32 cellular contexts compared by ENCODE assay signal in the genomic region with DNA sequence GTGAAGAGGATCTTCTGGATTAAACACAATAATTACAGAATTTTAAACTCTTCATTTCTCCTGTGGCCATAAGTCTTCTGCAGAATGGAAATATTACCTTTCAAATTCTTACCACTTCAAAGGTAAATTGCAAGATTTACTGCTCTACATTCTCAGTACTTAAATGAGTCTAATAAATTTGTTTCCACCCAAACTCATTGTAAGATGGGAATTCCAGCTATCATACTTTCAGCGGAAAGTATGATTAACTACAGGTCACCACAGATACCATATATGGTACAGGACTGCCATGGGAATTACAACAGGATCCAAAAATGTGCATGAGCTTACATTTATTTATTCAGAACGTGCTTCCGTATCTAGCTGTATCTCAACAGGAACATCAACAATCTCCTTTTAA. TPM values are rescaled to one million over a fixed set of nuclear protein-coding genes. Genes with fewer than 3 reads are reported as not detected.
A peak's percentile ranks its signal among the peaks of the same experiment; 100 is the strongest.
DNase-seq lines count a peak whose midpoint lies in the region; TF ChIP-seq lines count a peak whose summit lies in the region.
"Had no signal": no experiment of that assay in that cellular context is flagged by ENCODE, and none has a peak within 500 bp of the region (broad histone marks: within the 10 kb centered on the region; RNA-seq: fewer than 3 reads in every experiment).

No MANE protein-coding gene starts in this region.

- no peaks in the 10 kb centered on the region for H3K4me1 ChIP-seq in breast epithelium
- H3K4me1 ChIP-seq: gastrocnemius medialis, parathyroid adenoma, testis had no signal

- H3K27me3 Mint-ChIP-seq in MCF 10A (ENCODE audit: insufficient read depth, unreplicated experiment) (no peaks in the 10 kb centered on the region), type B pancreatic cell (peaks cover 50% of the 10 kb centered on the region)

- TF ChIP-seq POLR2A in breast epithelium (IDR thresholded peaks at IDR 0.05) = no peak

- H3K9me3 ChIP-seq in breast epithelium = no peaks in the 10 kb centered on the region
- H3K9me3 ChIP-seq: gastrocnemius medialis, right atrium auricular region, testis had no signal

- H3K27ac Mint-ChIP-seq in MCF 10A (ENCODE audit: low read depth, unreplicated experiment) = peak overlapping the region; percentile 98
- H3K27ac Mint-ChIP-seq in type B pancreatic cell = peak overlapping the region; percentile 94
- H3K27ac Mint-ChIP-seq: activated CD8-positive, alpha-beta T cell treated with anti-CD3 and anti-CD28 coated beads, Interleukin-2, amount 10 ng/mL, durations not matched to agents 7 days and 5 days; activated naive CD4-positive, alpha-beta T cell treated with anti-CD3 and anti-CD28 coated beads, Interleukin-2, amount 50 U/mL, for 24 hours; activated T-helper 2 cell treated with anti-CD3 and anti-CD28 coated beads, Interferon-gamma antibody, Interleukin-2, Interleukin-4, amounts not matched to agents 10 μg/mL and 5 μg/mL and 100 μg/mL, durations not matched to agents 14 hours and 24 hours and 36 hours had no signal

- intact Hi-C loops in MCF 10A (cut with micrococcal nuclease) (no loop called here), breast epithelium (cut with DNase I; ENCODE audit: low total_unique reads) (no loop called here)

- H3K4me3 ChIP-seq in breast epithelium = no peak overlapping the region
- H3K4me3 ChIP-seq in brain microvascular endothelial cell (ENCODE audit: low read depth, low read length) = no peak overlapping the region
- H3K4me3 ChIP-seq: BLaER1 treated with 17β-estradiol and CSF1 and Interleukin-3, amounts not matched to agents 10 nM and 100 nM; cardiac muscle cell; gastrocnemius medialis; K562; right atrium auricular region; spleen; testis had no signal

- H3K4me3 Mint-ChIP-seq in MCF 10A (ENCODE audit: unreplicated experiment) (peak overlapping the region; percentile 97), type B pancreatic cell (peak overlapping the region; percentile 98)
- H3K4me3 Mint-ChIP-seq: activated CD8-positive, alpha-beta T cell treated with anti-CD3 and anti-CD28 coated beads, Interleukin-2, amount 10 ng/mL, durations not matched to agents 7 days and 5 days; activated naive CD4-positive, alpha-beta T cell treated with anti-CD3 and anti-CD28 coated beads, Interleukin-2, amount 50 U/mL, for 24 hours had no signal

- BruUV-seq in MCF 10A (replicated peaks; lab: Mats Ljungman, UMichigan) = no TSS peak

- H3K27me3 ChIP-seq in breast epithelium = peaks cover 0 to 41% of the 10 kb centered on the region in 2 donors
- peaks cover 24% of the 10 kb centered on the region for H3K27me3 ChIP-seq in brain microvascular endothelial cell (replicated peaks)
- H3K27me3 ChIP-seq: BLaER1 treated with 17β-estradiol and CSF1 and Interleukin-3, amounts not matched to agents 10 nM and 100 nM; testis had no signal

- in situ Hi-C loops in brain microvascular endothelial cell (cut with HindIII; ENCODE audit: low pct_ligation_motif_present, low sequenced_read_pairs) = no loop called here

- H3K9me3 Mint-ChIP-seq in MCF 10A (ENCODE audit: unreplicated experiment) = no peaks in the 10 kb centered on the region
- peaks cover 11% of the 10 kb centered on the region for H3K9me3 Mint-ChIP-seq in type B pancreatic cell

- no peaks in the 10 kb centered on the region for H3K36me3 ChIP-seq in breast epithelium
- no peaks in the 10 kb centered on the region for H3K36me3 ChIP-seq in brain microvascular endothelial cell (replicated peaks)
- H3K36me3 ChIP-seq: BLaER1 treated with 17β-estradiol and CSF1 and Interleukin-3, amounts not matched to agents 10 nM and 100 nM; cardiac muscle cell; gastrocnemius medialis; right atrium auricular region; spleen had no signal

- CTCF ChIA-PET in MCF 10A (lab: Yijun Ruan, JAX) = interaction anchor here (0.5 kb wide), 1 partner anchor 321 kb away, joined by 3 read pairs; no protein-coding TSS in a partner anchor

- peak; percentile 68 for DNase-seq in MCF 10A (ENCODE audit: unreplicated experiment)
- no peak for DNase-seq in breast epithelium (ENCODE audit: low spot score in 2 of 2)
- no peak for DNase-seq in brain microvascular endothelial cell
- DNase-seq in glomerular visceral epithelial cell (ENCODE audit: extremely low spot score) = peak; percentile 66
- no peak for DNase-seq in type B pancreatic cell (ENCODE audit: extremely low spot score, unreplicated experiment)
- DNase-seq in D341Med (ENCODE audit: low spot score) = no peak
- no peak for DNase-seq in DMS114 treated with DMSO at 0.1 percent for 48 hours (lab: John Stamatoyannopoulos, UW; ENCODE audit: unreplicated experiment)
- no peak for DNase-seq in NCI-H2107 (lab: John Stamatoyannopoulos, UW)
- DNase-seq: activated CD4-positive, alpha-beta T cell treated with anti-CD3 and anti-CD28 coated beads for 4 hours; activated CD8-positive, alpha-beta T cell treated with anti-CD3 and anti-CD28 coated beads, Interleukin-2, amount 10 ng/mL, durations not matched to agents 7 days and 5 days; gastrocnemius medialis; HCEC 1CT; left colon; MM.1S; NCI-H1105 treated with DMSO at 0.1 percent for 48 hours; NCI-H2029; NCI-H526 treated with DMSO at 0.1 percent for 48 hours; SHP77; spleen; stimulated activated CD4-positive, alpha-beta T cell treated with anti-CD3 and anti-CD28 coated beads, Interleukin-2, amount 100 ng/mL, for 24 hours; stimulated activated naive CD8-positive, alpha-beta T cell treated with anti-CD3 and anti-CD28 coated beads, Interleukin-15, Interleukin-2, amounts not matched to agents 100 U/mL and 50 U/mL, for 24 hours; testis had no signal

- H3K4me1 Mint-ChIP-seq in MCF 10A (ENCODE audit: insufficient read depth, unreplicated experiment) = peaks cover 32% of the 10 kb centered on the region
- peaks cover 13% of the 10 kb centered on the region for H3K4me1 Mint-ChIP-seq in type B pancreatic cell (ENCODE audit: unreplicated experiment)

- H3K27ac ChIP-seq in breast epithelium (no peak overlapping the region), brain microvascular endothelial cell (peak overlapping the region; percentile 23)
- H3K27ac ChIP-seq: 22Rv1; BLaER1 treated with 17β-estradiol and CSF1 and Interleukin-3, amounts not matched to agents 10 nM and 100 nM; cardiac muscle cell; gastrocnemius medialis; parathyroid adenoma; right atrium auricular region; spleen; testis had no signal

- H3K36me3 Mint-ChIP-seq in MCF 10A (ENCODE audit: insufficient read depth, unreplicated experiment) (no peaks in the 10 kb centered on the region), type B pancreatic cell (peaks cover 11% of the 10 kb centered on the region)

- POLR2A ChIA-PET in MCF 10A (lab: Yijun Ruan, JAX) = interaction anchor here (0.7 to 9.0 kb wide), 17 partner anchors 9 to 473 kb away, joined by 3 to 221 read pairs (median 4); partner anchors contain the start of genes DSC2 and DSG3

- no peak for TF ChIP-seq CTCF in MCF 10A (IDR thresholded peaks at IDR 0.05; ENCODE audit: unreplicated experiment)
- no peak for TF ChIP-seq CTCF in breast epithelium (IDR thresholded peaks at IDR 0.05)
- no peak for TF ChIP-seq CTCF in brain microvascular endothelial cell (IDR thresholded peaks at IDR 0.05; ENCODE audit: low read depth, low read length, missing control alignments)
- no peak for TF ChIP-seq CTCF in type B pancreatic cell (conservative IDR thresholded peaks at IDR 0.05)

RNA-seq across cellular contexts. Expression of gene DSC3, which starts 3.1 kb away (rescaled TPM):
- total RNA-seq in MCF 10A (2022) (56.2 and 60.8 TPM in 2 replicates), breast epithelium (10 to 100 TPM in 2 of 3 donors, not detected in 1; 17.0 to 54.3 TPM), type B pancreatic cell (ENCODE audit: low replicate concordance) (67.7 and 306 TPM in 2 replicates)
- total RNA-seq: activated CD8-positive, alpha-beta T cell treated with anti-CD3 and anti-CD28 coated beads, Interleukin-2, amount 10 ng/mL, durations not matched to agents 7 days and 5 days; activated T-helper 2 cell treated with anti-CD3 and anti-CD28 coated beads, Interferon-gamma antibody, Interleukin-2, Interleukin-4, amounts not matched to agents 10 μg/mL and 5 μg/mL and 100 μg/mL, durations not matched to agents 14 hours and 24 hours and 36 hours; G401; T-helper 2 cell treated with Interferon-gamma antibody and Interleukin-4, amounts not matched to agents 100 ng/mL and 5 ng/mL, for 36 hours had no signal

Comparison
In these comparisons a context has a peak if more than half of its experiments do, and no peak if none do; other contexts are left out.
1. DNase-seq: peak in MCF 10A (single experiment) and glomerular visceral epithelial cell (single experiment); none in breast epithelium (0 of 2), brain microvascular endothelial cell (single experiment), type B pancreatic cell (single experiment), D341Med (single experiment), DMS114 treated with DMSO at 0.1 percent for 48 hours (single experiment) and NCI-H2107 (single experiment).